In genomic region chr10:6558759-6559429, GRCh38 we compare ENCODE assay signal across 17 cellular contexts. TPM values are rescaled to one million over a fixed set of nuclear protein-coding genes. Genes with fewer than 3 reads are reported as not detected.
A peak's percentile ranks its signal among the peaks of the same experiment; 100 is the strongest.
DNase-seq lines count a peak whose midpoint lies in the region; ATAC-seq lines count a peak whose summit lies in the region.
"Had no signal": no experiment of that assay in that cellular context is flagged by ENCODE, and none has a peak within 500 bp of the region (broad histone marks: within the 10 kb centered on the region; RNA-seq: fewer than 3 reads in every experiment).

No MANE protein-coding gene starts in this region.

- CTCF ChIA-PET in activated CD8-positive, alpha-beta memory T cell treated with anti-CD3 and anti-CD28 coated beads, Interleukin-2, amount 10 ng/mL, durations not matched to agents 7 days and 5 days (lab: Charles Lee) = interaction anchor here (0.9 to 2.8 kb wide), 14 partner anchors 10 to 149 kb away, joined by 3 to 12 read pairs (median 4); no protein-coding TSS in a partner anchor
- CTCF ChIA-PET in T-cell (lab: Charles Lee) = interaction anchor here in 1 of 2 donors (0.9 to 2.6 kb wide), 8 partner anchors 16 to 112 kb away, joined by 3 to 14 read pairs (median 4); partner anchors contain the start of gene PRKCQ

- ATAC-seq in activated CD8-positive, alpha-beta memory T cell treated with anti-CD3 and anti-CD28 coated beads, Interleukin-2, amount 10 ng/mL, durations not matched to agents 7 days and 5 days = peak; percentile 48
- ATAC-seq in T-cell (replicated peaks in 1 of 4) (peak in 1 of 4 experiments; percentile 38), HG02610 (IDR thresholded peaks at IDR 0.05; ENCODE audit: unreplicated experiment) (no peak)
- no peak for ATAC-seq in activated naive CD8-positive, alpha-beta T cell treated with anti-CD3 and anti-CD28 coated beads, Interleukin-2, amount 10 ng/mL, durations not matched to agents 7 days and 5 days (ENCODE audit: low read depth)
- ATAC-seq: stimulated activated memory B cell treated with anti-CD40 and anti-IgM and Interleukin-4, amounts not matched to agents 10 μg/mL and 1 μg/mL and 100 μg/mL, for 72 hours had no signal

- H3K27me3 Mint-ChIP-seq in activated CD8-positive, alpha-beta memory T cell treated with anti-CD3 and anti-CD28 coated beads, Interleukin-2, amount 10 ng/mL, durations not matched to agents 7 days and 5 days = no peaks in the 10 kb centered on the region
- H3K27me3 Mint-ChIP-seq in T-cell = no peaks in the 10 kb centered on the region
- no peaks in the 10 kb centered on the region for H3K27me3 Mint-ChIP-seq in activated naive CD8-positive, alpha-beta T cell treated with anti-CD3 and anti-CD28 coated beads, Interleukin-2, amount 10 ng/mL, durations not matched to agents 7 days and 5 days

- H3K36me3 Mint-ChIP-seq in activated CD8-positive, alpha-beta memory T cell treated with anti-CD3 and anti-CD28 coated beads, Interleukin-2, amount 10 ng/mL, durations not matched to agents 7 days and 5 days = peaks cover 56% of the 10 kb centered on the region
- peaks cover 42% of the 10 kb centered on the region for H3K36me3 Mint-ChIP-seq in T-cell
- peaks cover 54% of the 10 kb centered on the region for H3K36me3 Mint-ChIP-seq in activated naive CD8-positive, alpha-beta T cell treated with anti-CD3 and anti-CD28 coated beads, Interleukin-2, amount 10 ng/mL, durations not matched to agents 7 days and 5 days
- H3K36me3 Mint-ChIP-seq: stimulated activated memory B cell treated with anti-CD40 and anti-IgM and Interleukin-4, amounts not matched to agents 10 μg/mL and 1 μg/mL and 100 μg/mL, for 72 hours had no signal

- POLR2A ChIA-PET in T-cell (lab: Charles Lee) = interaction anchor here (0.5 to 0.9 kb wide), 2 partner anchors 9 to 32 kb away, joined by 3 read pairs; no protein-coding TSS in a partner anchor
- POLR2A ChIA-PET in activated naive CD8-positive, alpha-beta T cell treated with anti-CD3 and anti-CD28 coated beads, Interleukin-2, amount 10 ng/mL, durations not matched to agents 7 days and 5 days (lab: Charles Lee) = interaction anchor here (1.1 to 1.5 kb wide), 2 partner anchors 19 to 29 kb away, joined by 5 read pairs; no protein-coding TSS in a partner anchor

- H3K4me1 Mint-ChIP-seq in activated CD8-positive, alpha-beta memory T cell treated with anti-CD3 and anti-CD28 coated beads, Interleukin-2, amount 10 ng/mL, durations not matched to agents 7 days and 5 days = peaks cover 87% of the 10 kb centered on the region
- H3K4me1 Mint-ChIP-seq in T-cell = peaks cover 94% of the 10 kb centered on the region in 3 donors
- peaks cover 60% of the 10 kb centered on the region for H3K4me1 Mint-ChIP-seq in activated naive CD8-positive, alpha-beta T cell treated with anti-CD3 and anti-CD28 coated beads, Interleukin-2, amount 10 ng/mL, durations not matched to agents 7 days and 5 days
- H3K4me1 Mint-ChIP-seq: stimulated activated memory B cell treated with anti-CD40 and anti-IgM and Interleukin-4, amounts not matched to agents 10 μg/mL and 1 μg/mL and 100 μg/mL, for 72 hours had no signal

- H3K4me3 Mint-ChIP-seq in activated CD8-positive, alpha-beta memory T cell treated with anti-CD3 and anti-CD28 coated beads, Interleukin-2, amount 10 ng/mL, durations not matched to agents 7 days and 5 days = peak overlapping the region; percentile 73
- H3K4me3 Mint-ChIP-seq in T-cell = peak overlapping the region; percentile 71 to 75 (median 74)
- H3K4me3 Mint-ChIP-seq in activated naive CD8-positive, alpha-beta T cell treated with anti-CD3 and anti-CD28 coated beads, Interleukin-2, amount 10 ng/mL, durations not matched to agents 7 days and 5 days = peak overlapping the region; percentile 52
- H3K4me3 Mint-ChIP-seq: dendritic cell treated with granulocyte-macrophage colony-stimulating factor and Interleukin-4, amounts not matched to agents 40 ng/mL and 50 ng/mL, for 4 days; H9; stimulated activated memory B cell treated with anti-CD40 and anti-IgM and Interleukin-4, amounts not matched to agents 10 μg/mL and 1 μg/mL and 100 μg/mL, for 72 hours had no signal

- peak overlapping the region; percentile 95 for H3K27ac Mint-ChIP-seq in activated CD8-positive, alpha-beta memory T cell treated with anti-CD3 and anti-CD28 coated beads, Interleukin-2, amount 10 ng/mL, durations not matched to agents 7 days and 5 days
- peak overlapping the region; percentile 97 to 99 for H3K27ac Mint-ChIP-seq in T-cell
- H3K27ac Mint-ChIP-seq in activated naive CD8-positive, alpha-beta T cell treated with anti-CD3 and anti-CD28 coated beads, Interleukin-2, amount 10 ng/mL, durations not matched to agents 7 days and 5 days = peak overlapping the region; percentile 54
- H3K27ac Mint-ChIP-seq: dendritic cell treated with granulocyte-macrophage colony-stimulating factor and Interleukin-4, amounts not matched to agents 40 ng/mL and 50 ng/mL, for 4 days; stimulated activated memory B cell treated with anti-CD40 and anti-IgM and Interleukin-4, amounts not matched to agents 10 μg/mL and 1 μg/mL and 100 μg/mL, for 72 hours had no signal

- H3K9me3 Mint-ChIP-seq in activated CD8-positive, alpha-beta memory T cell treated with anti-CD3 and anti-CD28 coated beads, Interleukin-2, amount 10 ng/mL, durations not matched to agents 7 days and 5 days (ENCODE audit: low read depth) = no peaks in the 10 kb centered on the region
- no peaks in the 10 kb centered on the region for H3K9me3 Mint-ChIP-seq in T-cell
- H3K9me3 Mint-ChIP-seq in activated naive CD8-positive, alpha-beta T cell treated with anti-CD3 and anti-CD28 coated beads, Interleukin-2, amount 10 ng/mL, durations not matched to agents 7 days and 5 days = no peaks in the 10 kb centered on the region
- H3K9me3 Mint-ChIP-seq: dendritic cell treated with granulocyte-macrophage colony-stimulating factor and Interleukin-4, amounts not matched to agents 40 ng/mL and 50 ng/mL, for 4 days; H9; stimulated activated memory B cell treated with anti-CD40 and anti-IgM and Interleukin-4, amounts not matched to agents 10 μg/mL and 1 μg/mL and 100 μg/mL, for 72 hours had no signal

- peak; percentile 72 for DNase-seq in activated CD8-positive, alpha-beta memory T cell treated with anti-CD3 and anti-CD28 coated beads, Interleukin-2, amount 10 ng/mL, durations not matched to agents 7 days and 5 days
- DNase-seq in activated CD8-positive, alpha-beta memory T cell treated with anti-CD3 and anti-CD28 coated beads, Interleukin-2, amount 50 U/mL, for 48 hours = no peak
- DNase-seq in T-cell (peak in 6 of 34 experiments; percentile 20 to 48 (median 24)), renal cortical epithelial cell (ENCODE audit: low read depth) (peak; percentile 90), GM19238 (ENCODE audit: insufficient read length, low spot score) (no peak), DMS 273 (lab: John Stamatoyannopoulos, UW; ENCODE audit: unreplicated experiment) (no peak)
- DNase-seq in activated naive CD8-positive, alpha-beta T cell treated with anti-CD3 and anti-CD28 coated beads, Interleukin-2, amount 10 ng/mL, durations not matched to agents 7 days and 5 days = no peak
- DNase-seq: DMS79 treated with DMSO at 0.1 percent for 48 hours, H9, Kasumi-1, NCI-H1105, NCI-H774, uterus had no signal

RNA-seq across cellular contexts. Expression of gene PRKCQ, which starts 21.2 kb away (rescaled TPM):
- 10 to 100 TPM; 51.0 to 58.7 TPM for total RNA-seq in activated CD8-positive, alpha-beta memory T cell treated with anti-CD3 and anti-CD28 coated beads, Interleukin-2, amount 10 ng/mL, durations not matched to agents 7 days and 5 days
- total RNA-seq in T-cell (10 to 100 TPM; 60.3 to 67.4 (median 61.6) TPM), renal cortical epithelial cell (5.2 and 23.9 TPM in 2 replicates)
- 10 to 100 TPM; 61.2 to 61.8 TPM for total RNA-seq in activated naive CD8-positive, alpha-beta T cell treated with anti-CD3 and anti-CD28 coated beads, Interleukin-2, amount 10 ng/mL, durations not matched to agents 7 days and 5 days
- total RNA-seq: A673 had no signal

Comparison
In these comparisons a context has a peak if more than half of its experiments do, and no peak if none do; other contexts are left out.
1. DNase-seq: peak in activated CD8-positive, alpha-beta memory T cell treated with anti-CD3 and anti-CD28 coated beads, Interleukin-2, amount 10 ng/mL, durations not matched to agents 7 days and 5 days (single experiment) and renal cortical epithelial cell (single experiment); none in activated CD8-positive, alpha-beta memory T cell treated with anti-CD3 and anti-CD28 coated beads, Interleukin-2, amount 50 U/mL, for 48 hours (single experiment), activated naive CD8-positive, alpha-beta T cell treated with anti-CD3 and anti-CD28 coated beads, Interleukin-2, amount 10 ng/mL, durations not matched to agents 7 days and 5 days (single experiment), GM19238 (single experiment) and DMS 273 (single experiment).
2. Peak in every context shown above with its lines, with median percentiles within 50 percentile points of each other: H3K27ac Mint-ChIP-seq and H3K4me3 Mint-ChIP-seq.